In the genomic region with DNA sequence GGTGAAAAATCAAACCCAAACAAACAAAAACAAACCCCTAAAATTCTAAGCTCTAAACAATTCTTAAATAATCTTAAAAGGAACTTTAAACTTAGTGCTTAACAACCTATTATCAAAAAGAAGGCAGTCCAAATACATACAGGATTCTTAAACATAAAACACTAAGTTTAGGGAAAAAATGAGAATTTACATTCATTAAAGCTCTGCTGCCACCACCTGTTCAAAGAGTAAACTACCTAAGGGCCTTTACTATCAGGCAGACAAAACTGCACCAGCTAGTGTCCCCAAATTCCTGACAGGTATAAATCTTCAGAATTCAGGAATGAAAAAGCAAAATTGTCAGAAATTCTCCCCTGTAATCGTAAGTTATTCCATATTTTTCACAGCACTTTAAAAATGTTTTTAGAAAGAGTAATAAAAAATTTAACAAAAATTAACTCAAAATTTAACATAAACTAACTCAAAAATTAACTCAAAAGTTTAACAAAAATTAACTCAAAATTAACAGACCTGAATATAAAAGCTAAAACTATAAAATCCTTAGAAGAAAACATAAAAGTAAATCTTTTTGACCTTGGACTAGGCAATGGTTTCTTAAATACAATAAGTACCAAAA, we compare ENCODE assay signal across 8 cellular contexts. TPM values are rescaled to one million over a fixed set of nuclear protein-coding genes. Genes with fewer than 3 reads are reported as not detected.
A peak's percentile ranks its signal among the peaks of the same experiment; 100 is the strongest.
DNase-seq lines count a peak whose midpoint lies in the region; ATAC-seq and TF ChIP-seq lines count a peak whose summit lies in the region.

No MANE protein-coding gene starts in this region.

- no peaks in the 10 kb centered on the region for H3K36me3 ChIP-seq in adrenal gland (replicated peaks in 1 of 2)

- peak; percentile 26 to 72 (median 56) for TF ChIP-seq CTCF in adrenal gland (IDR thresholded peaks at IDR 0.05)

- H3K9me3 ChIP-seq in adrenal gland (replicated peaks in 1 of 3): no peaks in the 10 kb centered on the region

- no peak overlapping the region for H3K27ac ChIP-seq in adrenal gland

- no peak for ATAC-seq in GM18517 (IDR thresholded peaks at IDR 0.05; ENCODE audit: unreplicated experiment)
- no peak for ATAC-seq in GM18861 (IDR thresholded peaks at IDR 0.05; ENCODE audit: unreplicated experiment)

- H3K27me3 ChIP-seq in adrenal gland: no peaks in the 10 kb centered on the region

- DNase-seq in DMS 273 (lab: John Stamatoyannopoulos, UW; ENCODE audit: unreplicated experiment) (peak; percentile 37), DMS 273 treated with DMSO at 0.1 percent for 48 hours (lab: John Stamatoyannopoulos, UW) (no peak), HT-29 (ENCODE audit: low spot score) (peak; percentile 51), adrenal gland (peak in 1 of 7 donors; percentile 14), left kidney (ENCODE audit: low read depth, low spot score) (peak; percentile 67), activated T-cell treated with anti-CD3 and anti-CD28 coated beads for 4 hours (no peak)

- H3K4me3 ChIP-seq in adrenal gland: no peak overlapping the region

- WGBS in adrenal gland, 4 donors: 58 to 65% (median 61%) methylated on average over 1 of the region's 1 CpG

- intact Hi-C loops in adrenal gland (cut with DNase I): loop anchor here in 1 of 2 donors (5.0 kb wide), 1 partner anchor 103 kb away; no protein-coding TSS in a partner anchor

- no peaks in the 10 kb centered on the region for H3K4me1 ChIP-seq in adrenal gland (replicated peaks in 1 of 2)

- no peak for TF ChIP-seq POLR2A in adrenal gland (IDR thresholded peaks at IDR 0.05)

RNA-seq across cellular contexts. Expression of gene PDZD8, which starts 55.1 kb away (rescaled TPM):
- total RNA-seq in HT-29 (2014; rRNA removed; shearing (Covaris generic)): 31.0 and 31.1 TPM in 2 replicates
- total RNA-seq in adrenal gland: 10 to 100 TPM; 22.3 to 45.7 (median 26.1) TPM
- polyA plus RNA-seq in adrenal gland: 10 to 100 TPM in 1 of 3 donors, 1 to 10 TPM in 2; 1.7 to 30.5 (median 3.0) TPM

Comparison
In these comparisons a context has a peak if more than half of its experiments do, and no peak if none do; other contexts are left out.
1. DNase-seq: peak in DMS 273 (single experiment), HT-29 (single experiment) and left kidney (single experiment); none in DMS 273 treated with DMSO at 0.1 percent for 48 hours (single experiment) and activated T-cell treated with anti-CD3 and anti-CD28 coated beads for 4 hours (single experiment).